ENCODE assay signal across 26 cellular contexts in the genomic region with DNA sequence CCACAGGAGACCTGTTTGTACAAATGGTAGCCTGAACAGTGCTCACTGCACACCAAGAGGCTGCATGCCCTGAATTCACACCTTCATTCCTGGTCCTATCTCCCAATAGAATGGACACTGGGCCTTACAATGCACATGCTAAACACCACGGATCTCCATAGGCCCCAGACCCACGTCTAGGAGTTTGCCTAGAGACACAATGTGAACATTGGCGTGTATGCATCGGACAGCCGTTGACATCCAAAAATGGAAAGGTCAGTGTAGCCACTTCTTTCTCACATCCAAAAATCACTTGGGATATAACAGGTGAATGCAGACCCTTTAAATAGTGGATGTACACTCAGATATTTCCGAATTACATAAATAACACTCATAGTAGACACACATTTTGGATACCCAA. TPM values are rescaled to one million over a fixed set of nuclear protein-coding genes. Genes with fewer than 3 reads are reported as not detected.
DNase-seq lines count a peak whose midpoint lies in the region; ATAC-seq, FAIRE-seq and TF ChIP-seq lines count a peak whose summit lies in the region.
"Had no signal": no experiment of that assay in that cellular context is flagged by ENCODE, and none has a peak within 500 bp of the region (broad histone marks: within the 10 kb centered on the region; RNA-seq: fewer than 3 reads in every experiment).

No MANE protein-coding gene starts in this region.

- no peak overlapping the region for H2BK12ac ChIP-seq in trophoblast cell (ENCODE audit: low read length)

- no peak overlapping the region for H3K27ac ChIP-seq in A549
- no peak overlapping the region for H3K27ac ChIP-seq in CD4-positive, alpha-beta memory T cell (ENCODE audit: low read depth, low read length)
- H3K27ac ChIP-seq in OCI-LY1 (ENCODE audit: low read depth, low read length, poor library complexity, severe bottlenecking) = peak overlapping the region; percentile 97
- H3K27ac ChIP-seq in trophoblast cell (ENCODE audit: low read depth, low read length) = no peak overlapping the region
- H3K27ac ChIP-seq: ascending aorta, right lobe of liver had no signal

- H3K9me3 Mint-ChIP-seq in CD4-positive, alpha-beta memory T cell = peaks cover 0 to 9% (median 3%) of the 10 kb centered on the region in 8 donors
- H3K9me3 Mint-ChIP-seq: activated T-helper 2 cell treated with anti-CD3 and anti-CD28 coated beads, Interferon-gamma antibody, Interleukin-2, Interleukin-4, amounts not matched to agents 10 μg/mL and 5 μg/mL and 100 μg/mL, durations not matched to agents 14 hours and 24 hours and 36 hours; mesothelial cell of epicardium had no signal

- H2BK5ac ChIP-seq in trophoblast cell (ENCODE audit: low read depth, low read length, poor library complexity) = no peak overlapping the region

- H3K36me3 Mint-ChIP-seq in CD4-positive, alpha-beta memory T cell = peaks cover 0 to 5% of the 10 kb centered on the region in 2 donors
- H3K36me3 Mint-ChIP-seq: mesothelial cell of epicardium had no signal

- H3K27me3 Mint-ChIP-seq in CD4-positive, alpha-beta memory T cell = peaks cover 68 to 74% of the 10 kb centered on the region in 2 donors

- H2BK120ac ChIP-seq in trophoblast cell (ENCODE audit: insufficient read depth, low read length, poor library complexity) = no peak overlapping the region

- intact Hi-C loops in CD4-positive, alpha-beta memory T cell (cut with micrococcal nuclease) = no loop called here

- WGBS in A549 (ENCODE audit: missing lambda C conversion rate) = 47% methylated on average over 6 of the region's 6 CpGs
- no CpG with 5 or more reads among the region's 6 CpGs for WGBS in trophoblast cell (ENCODE audit: extremely low coverage, insufficient coverage, insufficient read length)

- H3K27ac Mint-ChIP-seq in CD4-positive, alpha-beta memory T cell = peak overlapping the region in 2 of 7 donors; percentile 29 to 64
- H3K27ac Mint-ChIP-seq: activated T-helper 2 cell treated with anti-CD3 and anti-CD28 coated beads, Interferon-gamma antibody, Interleukin-2, Interleukin-4, amounts not matched to agents 10 μg/mL and 5 μg/mL and 100 μg/mL, durations not matched to agents 14 hours and 24 hours and 36 hours; mesothelial cell of epicardium had no signal

- H3K18ac ChIP-seq in trophoblast cell (ENCODE audit: low read length) = no peak overlapping the region

- no peak overlapping the region for H4K8ac ChIP-seq in trophoblast cell (ENCODE audit: low read depth, low read length)

- POLR2A ChIA-PET in A549 (lab: Yijun Ruan, JAX) = no interaction called here
- POLR2A ChIA-PET in CD4-positive, alpha-beta memory T cell (lab: Charles Lee; ENCODE audit: partially characterized antibody) = no interaction called here

- peak overlapping the region in 6 of 8 donors; percentile 28 to 70 (median 56) for H3K4me3 Mint-ChIP-seq in CD4-positive, alpha-beta memory T cell
- H3K4me3 Mint-ChIP-seq: mesothelial cell of epicardium had no signal

- no peak overlapping the region for H3K14ac ChIP-seq in trophoblast cell (ENCODE audit: low read length)

- H3K79me1 ChIP-seq in trophoblast cell (ENCODE audit: low read length) = no peaks in the 10 kb centered on the region

- TF ChIP-seq RAD21 in A549 (conservative IDR thresholded peaks at IDR 0.05 in 1 of 2, IDR thresholded peaks at IDR 0.05 in 1 of 2) = no peak

- H3K4me1 Mint-ChIP-seq in CD4-positive, alpha-beta memory T cell = peaks cover 28 to 79% (median 46%) of the 10 kb centered on the region in 4 donors

- no peak for ATAC-seq in A549
- ATAC-seq: right lobe of liver had no signal

- no peak for TF ChIP-seq POLR2A in A549 (IDR thresholded peaks at IDR 0.05; ENCODE audit: low read length)

- H3K9ac ChIP-seq in OCI-LY1 (ENCODE audit: low read length) (peak overlapping the region; percentile 94), iPS-15b (ENCODE audit: low read depth, low read length) (no peak overlapping the region), trophoblast cell (ENCODE audit: low read length) (no peak overlapping the region)

- DNase-seq in A549 (ENCODE audit: low read depth in 1 of 2, low spot score in 1 of 2) (no peak), ecto neural progenitor cell (ENCODE audit: low spot score) (no peak), trophoblast cell (no peak)
- no peak for DNase-seq in CD4-positive, alpha-beta memory T cell
- DNase-seq in activated CD4-positive, CD25-positive, alpha-beta regulatory T cell (lab: John Stamatoyannopoulos, UW) = no peak
- no peak for DNase-seq in stimulated activated CD4-positive, alpha-beta T cell treated with anti-CD3 and anti-CD28 coated beads, Interleukin-15, amount 100 ng/mL, for 24 hours
- DNase-seq: DMS153; HCEC 1CT; hippocampal formation; kidney glomerular epithelial cell; NCI-H1105 treated with DMSO at 0.1 percent for 48 hours; NCI-H2171; NCI-H774; right lobe of liver; stimulated activated CD4-positive, alpha-beta T cell treated with anti-CD3 and anti-CD28 coated beads, Interleukin-2, amount 100 ng/mL, for 24 hours had no signal

- no peaks in the 10 kb centered on the region for H4K20me1 ChIP-seq in OCI-LY1 (ENCODE audit: insufficient read depth, low read length)

- no peak overlapping the region for H4K91ac ChIP-seq in trophoblast cell (ENCODE audit: low read depth, low read length)

- H3K4me2 ChIP-seq in A549 (no peak overlapping the region), OCI-LY1 (ENCODE audit: low read length) (peak overlapping the region; percentile 88), trophoblast cell (ENCODE audit: low read length) (no peak overlapping the region)

- H2AFZ ChIP-seq in OCI-LY1 (ENCODE audit: low read length) (no peak overlapping the region), trophoblast cell (ENCODE audit: insufficient read depth, low read length, poor library complexity) (no peak overlapping the region)

- H3K23ac ChIP-seq in trophoblast cell (ENCODE audit: low read length) = no peak overlapping the region

- TF ChIP-seq CTCF in A549 (IDR thresholded peaks at IDR 0.05) (no peak), OCI-LY1 (IDR thresholded peaks at IDR 0.05; ENCODE audit: low read length) (no peak)

- H3K4me1 ChIP-seq in A549 = peaks cover 19% of the 10 kb centered on the region
- peaks cover 71% of the 10 kb centered on the region for H3K4me1 ChIP-seq in CD4-positive, alpha-beta memory T cell (ENCODE audit: insufficient read depth, low read length)
- peaks cover 81% of the 10 kb centered on the region for H3K4me1 ChIP-seq in OCI-LY1 (ENCODE audit: insufficient read depth, low read length, severe bottlenecking)
- H3K4me1 ChIP-seq in iPS-15b (ENCODE audit: control insufficient read depth, insufficient read depth, low read length) = peaks cover 13% of the 10 kb centered on the region
- H3K4me1 ChIP-seq in trophoblast cell (ENCODE audit: control insufficient read depth in 1 of 2, insufficient read depth in 2 of 2, low read length in 2 of 2) = peaks cover 25 to 26% of the 10 kb centered on the region in 2 experiments

- H3K4ac ChIP-seq in trophoblast cell (ENCODE audit: low read depth, low read length) = no peak overlapping the region

- no peaks in the 10 kb centered on the region for H3K9me3 ChIP-seq in A549
- H3K9me3 ChIP-seq in CD4-positive, alpha-beta memory T cell (ENCODE audit: control insufficient read depth in 1 of 2, low read length in 2 of 2) = no peaks in the 10 kb centered on the region
- no peaks in the 10 kb centered on the region for H3K9me3 ChIP-seq in OCI-LY1 (ENCODE audit: low read length)
- H3K9me3 ChIP-seq in iPS-15b (ENCODE audit: control insufficient read depth, insufficient read depth, low read length) = no peaks in the 10 kb centered on the region
- peaks cover 7% of the 10 kb centered on the region for H3K9me3 ChIP-seq in trophoblast cell (ENCODE audit: insufficient read depth, low read depth, low read length)
- H3K9me3 ChIP-seq: ascending aorta, right lobe of liver had no signal

- H2AK5ac ChIP-seq in trophoblast cell (ENCODE audit: low read length) = no peak overlapping the region

- CTCF ChIA-PET in A549 (lab: Yijun Ruan, JAX) = no interaction called here
- CTCF ChIA-PET in CD4-positive, alpha-beta memory T cell (lab: Charles Lee; ENCODE audit: partially characterized antibody) = no interaction called here

- peaks cover 87% of the 10 kb centered on the region for H3K27me3 ChIP-seq in CD4-positive, alpha-beta memory T cell (ENCODE audit: insufficient read depth, low read length)
- H3K27me3 ChIP-seq in OCI-LY1 (ENCODE audit: insufficient read depth, low read length) (no peaks in the 10 kb centered on the region), iPS-15b (ENCODE audit: control insufficient read depth, insufficient read depth, low read length) (peaks cover 99% of the 10 kb centered on the region), trophoblast cell (ENCODE audit: insufficient read depth, low read length) (peaks cover 97% of the 10 kb centered on the region)

- H3K36me3 ChIP-seq in CD4-positive, alpha-beta memory T cell (ENCODE audit: insufficient read depth, low read length) = no peaks in the 10 kb centered on the region
- H3K36me3 ChIP-seq in OCI-LY1 (ENCODE audit: insufficient read depth, low read length) = no peaks in the 10 kb centered on the region
- no peaks in the 10 kb centered on the region for H3K36me3 ChIP-seq in iPS-15b (ENCODE audit: control insufficient read depth, insufficient read depth, low read length)
- no peaks in the 10 kb centered on the region for H3K36me3 ChIP-seq in trophoblast cell (ENCODE audit: control insufficient read depth in 1 of 2, insufficient read depth in 2 of 2, low read length in 2 of 2)
- H3K36me3 ChIP-seq: ascending aorta, right lobe of liver had no signal

- no peak overlapping the region for H4K12ac ChIP-seq in trophoblast cell (ENCODE audit: low read depth, low read length)

- FAIRE-seq in A549 (lab: Jason Lieb, UNC) = peak; percentile 36
- FAIRE-seq: endothelial cell of umbilical vein, TTC549 had no signal

- H3K4me3 ChIP-seq in A549 = no peak overlapping the region
- no peak overlapping the region for H3K4me3 ChIP-seq in CD4-positive, alpha-beta memory T cell (ENCODE audit: low read length in 2 of 2)
- peak overlapping the region; percentile 82 for H3K4me3 ChIP-seq in OCI-LY1 (ENCODE audit: low read depth, low read length, poor library complexity, severe bottlenecking)
- H3K4me3 ChIP-seq in iPS-15b (ENCODE audit: low read depth, low read length) = peak overlapping the region; percentile 9
- H3K4me3 ChIP-seq in trophoblast cell (ENCODE audit: low read depth, low read length) = no peak overlapping the region
- H3K4me3 ChIP-seq: ascending aorta, right lobe of liver had no signal

- peaks cover 47% of the 10 kb centered on the region for H3K79me2 ChIP-seq in OCI-LY1 (ENCODE audit: insufficient read depth, low read length)
- H3K79me2 ChIP-seq in trophoblast cell (ENCODE audit: control insufficient read depth, insufficient read depth, low read length, poor library complexity) = no peaks in the 10 kb centered on the region

- H3F3A ChIP-seq in OCI-LY1 (ENCODE audit: insufficient read depth, low read length) = peaks cover 5% of the 10 kb centered on the region; the same call in 1 of the 2 replicates

- H3K9me2 ChIP-seq in OCI-LY1 (ENCODE audit: low read depth, low read length) = no peaks in the 10 kb centered on the region

- no peak for TF ChIP-seq EP300 in A549 (IDR thresholded peaks at IDR 0.05)

RNA-seq across cellular contexts. Expression of a gene that starts 0.9 kb away (rescaled TPM):
- polyA plus RNA-seq in A549 (2011; rRNA removed) = not detected in 2 replicates
- 0.01 TPM in 1 of 2 replicates, not detected in the other for polyA plus RNA-seq in A549 (2012; cell fraction: cytosol; rRNA removed)
- polyA plus RNA-seq in A549 (2012; cell fraction: nucleus; rRNA removed) = 0.01 TPM in 1 of 2 replicates, not detected in the other
- polyA plus RNA-seq in A549 (2017; fragmentation: RNase III; extraction: RNeasy Plus Mini Kit Qiagen cat#74134 plus additional on column Dnase treatment) = not detected in 3 replicates
- not detected in 2 replicates for polyA minus RNA-seq in A549 (2011; rRNA and poly(A)+ RNA removed)
- not detected for total RNA-seq in CD4-positive, alpha-beta memory T cell
- under 1 TPM in 1 of 2 donors, not detected in 1; 0.32 TPM for polyA plus RNA-seq in CD4-positive, alpha-beta memory T cell
- 0.01 TPM in 1 of 2 replicates, not detected in the other for polyA plus RNA-seq in trophoblast cell (2013)
- total RNA-seq: ascending aorta, endothelial cell of umbilical vein, fibroblast of villous mesenchyme, HT1080, LHCN-M2, mesothelial cell of epicardium, SK-MEL-5 had no signal
- polyA plus RNA-seq: endothelial cell of umbilical vein had no signal

Comparison
In these comparisons a context has a peak if more than half of its experiments do, and no peak if none do; other contexts are left out.
1. H3K4me3 ChIP-seq: peak in OCI-LY1 (single experiment) and iPS-15b (single experiment); none in A549 (single experiment), CD4-positive, alpha-beta memory T cell (0 of 2) and trophoblast cell (single experiment).